Comparison of ENCODE assay signal across 19 cellular contexts in genomic region chr9:110008663-110009062, GRCh38.
"Had no signal": no experiment of that assay in that cellular context is flagged by ENCODE, and none has a peak within 500 bp of the region (broad histone marks: within the 10 kb centered on the region; RNA-seq: fewer than 3 reads in every experiment).

No MANE protein-coding gene starts in this region.

- FAIRE-seq: astrocyte, kidney had no signal

- H3K4me1 ChIP-seq: breast epithelium, heart left ventricle, thyroid gland had no signal

- H3K9me3 ChIP-seq: breast epithelium, gastrocnemius medialis, heart left ventricle, thyroid gland had no signal

- H3K27me3 ChIP-seq: breast epithelium, gastrocnemius medialis, heart left ventricle, thyroid gland had no signal

- H3K27ac ChIP-seq: breast epithelium, gastrocnemius medialis, heart left ventricle, thyroid gland, VCaP had no signal

- DNase-seq: activated CD4-positive, alpha-beta T cell treated with anti-CD3 and anti-CD28 coated beads, Interleukin-2, amount 50 U/mL, for 4 hours; activated effector memory CD4-positive, alpha-beta T cell treated with anti-CD3 and anti-CD28 coated beads, Interleukin-2, amount 50 U/mL, for 16 hours; activated naive CD4-positive, alpha-beta T cell treated with anti-CD3 and anti-CD28 coated beads, Interleukin-2, amount 50 U/mL, for 16 hours; activated T-cell treated with anti-CD3 and anti-CD28 coated beads, Interleukin-2, amount 50 U/mL, for 72 hours; cortex of kidney; gastrocnemius medialis; heart left ventricle; kidney; midbrain; nephron progenitor cell; occipital lobe; posterior cingulate gyrus; stimulated activated naive CD4-positive, alpha-beta T cell; thyroid gland had no signal

- H3K36me3 ChIP-seq: breast epithelium, gastrocnemius medialis, heart left ventricle, thyroid gland had no signal

- H3K4me3 ChIP-seq: breast epithelium, gastrocnemius medialis, heart left ventricle, thyroid gland had no signal

- ATAC-seq: esophagus mucosa, gastrocnemius medialis, heart left ventricle, left lobe of liver had no signal
